ENCODE assay signal across 1 cellular context in the genomic region with DNA sequence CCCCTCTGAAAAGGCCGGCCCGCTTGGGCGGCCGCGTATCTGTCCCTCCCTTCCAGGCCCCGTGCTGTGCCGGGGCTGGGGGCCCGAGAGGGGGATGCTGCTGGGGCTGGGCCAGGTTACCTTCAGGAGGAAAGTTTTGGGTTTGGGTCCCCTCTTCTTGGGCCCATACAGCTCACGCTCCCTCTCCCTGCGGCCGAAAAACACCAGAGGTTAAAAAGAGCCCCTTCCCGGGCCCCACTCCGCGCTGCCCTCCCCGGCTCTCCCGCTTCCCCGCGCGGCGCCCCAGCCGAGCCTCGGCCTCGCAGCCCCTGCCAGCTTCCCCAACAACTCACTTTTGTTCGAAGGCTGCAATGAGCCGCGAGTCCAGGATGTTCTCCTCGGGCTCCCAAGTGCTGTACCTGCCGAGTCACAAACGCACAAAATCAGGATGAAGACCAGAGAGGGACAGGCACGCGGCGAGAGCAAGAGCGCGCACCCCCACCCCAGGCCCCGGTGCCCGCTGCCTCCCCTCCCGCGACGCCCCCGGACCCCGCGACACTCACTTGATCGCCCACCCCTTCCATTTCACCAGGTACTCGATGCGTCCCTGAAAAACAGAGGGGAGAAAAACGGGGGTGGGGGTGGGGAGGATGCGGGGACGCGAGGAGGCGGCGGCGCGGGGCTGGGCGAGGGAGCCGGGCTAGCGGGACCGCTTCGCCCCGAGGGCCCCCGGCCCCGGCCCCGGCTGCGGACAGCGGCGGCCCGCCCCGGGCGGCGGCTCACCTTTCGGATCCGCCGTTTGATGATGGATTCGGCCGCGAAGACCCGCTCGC.
TF ChIP-seq lines count a peak whose summit lies in the region.

No MANE protein-coding gene starts in this region.

TF ChIP-seq in HepG2, 621 proteins besides CTCF, POLR2A, EP300 and RAD21 (continued from another document and continues in another):
- TF ChIP-seq, protein P1, sequence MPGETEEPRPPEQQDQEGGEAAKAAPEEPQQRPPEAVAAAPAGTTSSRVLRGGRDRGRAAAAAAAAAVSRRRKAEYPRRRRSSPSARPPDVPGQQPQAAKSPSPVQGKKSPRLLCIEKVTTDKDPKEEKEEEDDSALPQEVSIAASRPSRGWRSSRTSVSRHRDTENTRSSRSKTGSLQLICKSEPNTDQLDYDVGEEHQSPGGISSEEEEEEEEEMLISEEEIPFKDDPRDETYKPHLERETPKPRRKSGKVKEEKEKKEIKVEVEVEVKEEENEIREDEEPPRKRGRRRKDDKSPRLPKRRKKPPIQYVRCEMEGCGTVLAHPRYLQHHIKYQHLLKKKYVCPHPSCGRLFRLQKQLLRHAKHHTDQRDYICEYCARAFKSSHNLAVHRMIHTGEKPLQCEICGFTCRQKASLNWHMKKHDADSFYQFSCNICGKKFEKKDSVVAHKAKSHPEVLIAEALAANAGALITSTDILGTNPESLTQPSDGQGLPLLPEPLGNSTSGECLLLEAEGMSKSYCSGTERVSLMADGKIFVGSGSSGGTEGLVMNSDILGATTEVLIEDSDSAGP (CRISPR knock-in tag; IDR thresholded peaks at IDR 0.05; ENCODE audit: borderline replicate concordance) = no peak
- TF ChIP-seq, protein P2, sequence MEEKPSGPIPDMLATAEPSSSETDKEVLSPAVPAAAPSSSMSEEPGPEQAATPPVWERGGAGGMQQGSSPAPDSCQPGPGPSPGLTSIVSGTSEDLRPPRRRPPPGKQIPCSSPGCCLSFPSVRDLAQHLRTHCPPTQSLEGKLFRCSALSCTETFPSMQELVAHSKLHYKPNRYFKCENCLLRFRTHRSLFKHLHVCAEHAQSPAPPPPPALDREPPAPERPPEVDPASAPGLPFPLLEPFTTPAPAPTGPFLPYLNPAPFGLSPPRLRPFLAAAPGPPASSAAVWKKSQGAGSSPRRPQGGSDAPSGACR (CRISPR knock-in tag; IDR thresholded peaks at IDR 0.05) = no peak
- no peak for TF ChIP-seq FOXM1 (CRISPR knock-in tag; IDR thresholded peaks at IDR 0.05)
- no peak for TF ChIP-seq ZNF44 (CRISPR knock-in tag; IDR thresholded peaks at IDR 0.05)
- TF ChIP-seq ZKSCAN1 (IDR thresholded peaks at IDR 0.05; ENCODE audit: low read length) = no peak
- no peak for TF ChIP-seq ZNF619 (CRISPR knock-in tag; IDR thresholded peaks at IDR 0.05)
- TF ChIP-seq HOXA7 (CRISPR knock-in tag; IDR thresholded peaks at IDR 0.05) = no peak
- no peak for TF ChIP-seq GFI1 (CRISPR knock-in tag; IDR thresholded peaks at IDR 0.05; ENCODE audit: borderline replicate concordance)
- TF ChIP-seq PHF21A (CRISPR knock-in tag; IDR thresholded peaks at IDR 0.05) = no peak
- TF ChIP-seq, protein P3, sequence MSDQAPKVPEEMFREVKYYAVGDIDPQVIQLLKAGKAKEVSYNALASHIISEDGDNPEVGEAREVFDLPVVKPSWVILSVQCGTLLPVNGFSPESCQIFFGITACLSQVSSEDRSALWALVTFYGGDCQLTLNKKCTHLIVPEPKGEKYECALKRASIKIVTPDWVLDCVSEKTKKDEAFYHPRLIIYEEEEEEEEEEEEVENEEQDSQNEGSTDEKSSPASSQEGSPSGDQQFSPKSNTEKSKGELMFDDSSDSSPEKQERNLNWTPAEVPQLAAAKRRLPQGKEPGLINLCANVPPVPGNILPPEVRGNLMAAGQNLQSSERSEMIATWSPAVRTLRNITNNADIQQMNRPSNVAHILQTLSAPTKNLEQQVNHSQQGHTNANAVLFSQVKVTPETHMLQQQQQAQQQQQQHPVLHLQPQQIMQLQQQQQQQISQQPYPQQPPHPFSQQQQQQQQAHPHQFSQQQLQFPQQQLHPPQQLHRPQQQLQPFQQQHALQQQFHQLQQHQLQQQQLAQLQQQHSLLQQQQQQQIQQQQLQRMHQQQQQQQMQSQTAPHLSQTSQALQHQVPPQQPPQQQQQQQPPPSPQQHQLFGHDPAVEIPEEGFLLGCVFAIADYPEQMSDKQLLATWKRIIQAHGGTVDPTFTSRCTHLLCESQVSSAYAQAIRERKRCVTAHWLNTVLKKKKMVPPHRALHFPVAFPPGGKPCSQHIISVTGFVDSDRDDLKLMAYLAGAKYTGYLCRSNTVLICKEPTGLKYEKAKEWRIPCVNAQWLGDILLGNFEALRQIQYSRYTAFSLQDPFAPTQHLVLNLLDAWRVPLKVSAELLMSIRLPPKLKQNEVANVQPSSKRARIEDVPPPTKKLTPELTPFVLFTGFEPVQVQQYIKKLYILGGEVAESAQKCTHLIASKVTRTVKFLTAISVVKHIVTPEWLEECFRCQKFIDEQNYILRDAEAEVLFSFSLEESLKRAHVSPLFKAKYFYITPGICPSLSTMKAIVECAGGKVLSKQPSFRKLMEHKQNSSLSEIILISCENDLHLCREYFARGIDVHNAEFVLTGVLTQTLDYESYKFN (CRISPR knock-in tag; conservative IDR thresholded peaks at IDR 0.05) = no peak
- no peak for TF ChIP-seq ZNF552 (CRISPR knock-in tag; IDR thresholded peaks at IDR 0.05; ENCODE audit: borderline replicate concordance)
- no peak for TF ChIP-seq KLF13 (CRISPR knock-in tag; IDR thresholded peaks at IDR 0.05)
- TF ChIP-seq, protein P4, sequence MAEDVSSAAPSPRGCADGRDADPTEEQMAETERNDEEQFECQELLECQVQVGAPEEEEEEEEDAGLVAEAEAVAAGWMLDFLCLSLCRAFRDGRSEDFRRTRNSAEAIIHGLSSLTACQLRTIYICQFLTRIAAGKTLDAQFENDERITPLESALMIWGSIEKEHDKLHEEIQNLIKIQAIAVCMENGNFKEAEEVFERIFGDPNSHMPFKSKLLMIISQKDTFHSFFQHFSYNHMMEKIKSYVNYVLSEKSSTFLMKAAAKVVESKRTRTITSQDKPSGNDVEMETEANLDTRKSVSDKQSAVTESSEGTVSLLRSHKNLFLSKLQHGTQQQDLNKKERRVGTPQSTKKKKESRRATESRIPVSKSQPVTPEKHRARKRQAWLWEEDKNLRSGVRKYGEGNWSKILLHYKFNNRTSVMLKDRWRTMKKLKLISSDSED (CRISPR knock-in tag; IDR thresholded peaks at IDR 0.05) = no peak
- TF ChIP-seq ZNF143 (CRISPR knock-in tag; IDR thresholded peaks at IDR 0.05) = no peak
- TF ChIP-seq, protein P5, sequence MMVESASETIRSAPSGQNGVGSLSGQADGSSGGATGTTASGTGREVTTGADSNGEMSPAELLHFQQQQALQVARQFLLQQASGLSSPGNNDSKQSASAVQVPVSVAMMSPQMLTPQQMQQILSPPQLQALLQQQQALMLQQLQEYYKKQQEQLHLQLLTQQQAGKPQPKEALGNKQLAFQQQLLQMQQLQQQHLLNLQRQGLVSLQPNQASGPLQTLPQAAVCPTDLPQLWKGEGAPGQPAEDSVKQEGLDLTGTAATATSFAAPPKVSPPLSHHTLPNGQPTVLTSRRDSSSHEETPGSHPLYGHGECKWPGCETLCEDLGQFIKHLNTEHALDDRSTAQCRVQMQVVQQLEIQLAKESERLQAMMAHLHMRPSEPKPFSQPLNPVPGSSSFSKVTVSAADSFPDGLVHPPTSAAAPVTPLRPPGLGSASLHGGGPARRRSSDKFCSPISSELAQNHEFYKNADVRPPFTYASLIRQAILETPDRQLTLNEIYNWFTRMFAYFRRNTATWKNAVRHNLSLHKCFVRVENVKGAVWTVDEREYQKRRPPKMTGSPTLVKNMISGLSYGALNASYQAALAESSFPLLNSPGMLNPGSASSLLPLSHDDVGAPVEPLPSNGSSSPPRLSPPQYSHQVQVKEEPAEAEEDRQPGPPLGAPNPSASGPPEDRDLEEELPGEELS (CRISPR knock-in tag; IDR thresholded peaks at IDR 0.05) = no peak
- no peak for TF ChIP-seq JUN (CRISPR knock-in tag; IDR thresholded peaks at IDR 0.05)
- TF ChIP-seq, protein P6, sequence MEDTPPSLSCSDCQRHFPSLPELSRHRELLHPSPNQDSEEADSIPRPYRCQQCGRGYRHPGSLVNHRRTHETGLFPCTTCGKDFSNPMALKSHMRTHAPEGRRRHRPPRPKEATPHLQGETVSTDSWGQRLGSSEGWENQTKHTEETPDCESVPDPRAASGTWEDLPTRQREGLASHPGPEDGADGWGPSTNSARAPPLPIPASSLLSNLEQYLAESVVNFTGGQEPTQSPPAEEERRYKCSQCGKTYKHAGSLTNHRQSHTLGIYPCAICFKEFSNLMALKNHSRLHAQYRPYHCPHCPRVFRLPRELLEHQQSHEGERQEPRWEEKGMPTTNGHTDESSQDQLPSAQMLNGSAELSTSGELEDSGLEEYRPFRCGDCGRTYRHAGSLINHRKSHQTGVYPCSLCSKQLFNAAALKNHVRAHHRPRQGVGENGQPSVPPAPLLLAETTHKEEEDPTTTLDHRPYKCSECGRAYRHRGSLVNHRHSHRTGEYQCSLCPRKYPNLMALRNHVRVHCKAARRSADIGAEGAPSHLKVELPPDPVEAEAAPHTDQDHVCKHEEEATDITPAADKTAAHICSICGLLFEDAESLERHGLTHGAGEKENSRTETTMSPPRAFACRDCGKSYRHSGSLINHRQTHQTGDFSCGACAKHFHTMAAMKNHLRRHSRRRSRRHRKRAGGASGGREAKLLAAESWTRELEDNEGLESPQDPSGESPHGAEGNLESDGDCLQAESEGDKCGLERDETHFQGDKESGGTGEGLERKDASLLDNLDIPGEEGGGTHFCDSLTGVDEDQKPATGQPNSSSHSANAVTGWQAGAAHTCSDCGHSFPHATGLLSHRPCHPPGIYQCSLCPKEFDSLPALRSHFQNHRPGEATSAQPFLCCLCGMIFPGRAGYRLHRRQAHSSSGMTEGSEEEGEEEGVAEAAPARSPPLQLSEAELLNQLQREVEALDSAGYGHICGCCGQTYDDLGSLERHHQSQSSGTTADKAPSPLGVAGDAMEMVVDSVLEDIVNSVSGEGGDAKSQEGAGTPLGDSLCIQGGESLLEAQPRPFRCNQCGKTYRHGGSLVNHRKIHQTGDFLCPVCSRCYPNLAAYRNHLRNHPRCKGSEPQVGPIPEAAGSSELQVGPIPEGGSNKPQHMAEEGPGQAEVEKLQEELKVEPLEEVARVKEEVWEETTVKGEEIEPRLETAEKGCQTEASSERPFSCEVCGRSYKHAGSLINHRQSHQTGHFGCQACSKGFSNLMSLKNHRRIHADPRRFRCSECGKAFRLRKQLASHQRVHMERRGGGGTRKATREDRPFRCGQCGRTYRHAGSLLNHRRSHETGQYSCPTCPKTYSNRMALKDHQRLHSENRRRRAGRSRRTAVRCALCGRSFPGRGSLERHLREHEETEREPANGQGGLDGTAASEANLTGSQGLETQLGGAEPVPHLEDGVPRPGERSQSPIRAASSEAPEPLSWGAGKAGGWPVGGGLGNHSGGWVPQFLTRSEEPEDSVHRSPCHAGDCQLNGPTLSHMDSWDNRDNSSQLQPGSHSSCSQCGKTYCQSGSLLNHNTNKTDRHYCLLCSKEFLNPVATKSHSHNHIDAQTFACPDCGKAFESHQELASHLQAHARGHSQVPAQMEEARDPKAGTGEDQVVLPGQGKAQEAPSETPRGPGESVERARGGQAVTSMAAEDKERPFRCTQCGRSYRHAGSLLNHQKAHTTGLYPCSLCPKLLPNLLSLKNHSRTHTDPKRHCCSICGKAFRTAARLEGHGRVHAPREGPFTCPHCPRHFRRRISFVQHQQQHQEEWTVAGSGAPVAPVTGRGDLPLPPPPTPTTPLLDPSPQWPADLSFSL (CRISPR knock-in tag; IDR thresholded peaks at IDR 0.05) = no peak
- TF ChIP-seq, protein P7, sequence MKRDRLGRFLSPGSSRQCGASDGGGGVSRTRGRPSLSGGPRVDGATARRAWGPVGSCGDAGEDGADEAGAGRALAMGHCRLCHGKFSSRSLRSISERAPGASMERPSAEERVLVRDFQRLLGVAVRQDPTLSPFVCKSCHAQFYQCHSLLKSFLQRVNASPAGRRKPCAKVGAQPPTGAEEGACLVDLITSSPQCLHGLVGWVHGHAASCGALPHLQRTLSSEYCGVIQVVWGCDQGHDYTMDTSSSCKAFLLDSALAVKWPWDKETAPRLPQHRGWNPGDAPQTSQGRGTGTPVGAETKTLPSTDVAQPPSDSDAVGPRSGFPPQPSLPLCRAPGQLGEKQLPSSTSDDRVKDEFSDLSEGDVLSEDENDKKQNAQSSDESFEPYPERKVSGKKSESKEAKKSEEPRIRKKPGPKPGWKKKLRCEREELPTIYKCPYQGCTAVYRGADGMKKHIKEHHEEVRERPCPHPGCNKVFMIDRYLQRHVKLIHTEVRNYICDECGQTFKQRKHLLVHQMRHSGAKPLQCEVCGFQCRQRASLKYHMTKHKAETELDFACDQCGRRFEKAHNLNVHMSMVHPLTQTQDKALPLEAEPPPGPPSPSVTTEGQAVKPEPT (CRISPR knock-in tag; IDR thresholded peaks at IDR 0.05; ENCODE audit: low read depth) = no peak
- no peak for TF ChIP-seq ZBTB7A (CRISPR knock-in tag; IDR thresholded peaks at IDR 0.05)
- TF ChIP-seq MAZ (IDR thresholded peaks at IDR 0.05; ENCODE audit: borderline replicate concordance, low read depth, low read length) = no peak
- no peak for TF ChIP-seq MAZ (CRISPR knock-in tag; IDR thresholded peaks at IDR 0.05; ENCODE audit: low read depth)
- no peak for TF ChIP-seq SP1 (IDR thresholded peaks at IDR 0.05)
- no peak for TF ChIP-seq SP1 (CRISPR knock-in tag; IDR thresholded peaks at IDR 0.05)
- no peak for TF ChIP-seq ZNF34 (CRISPR knock-in tag; IDR thresholded peaks at IDR 0.05; ENCODE audit: borderline replicate concordance)
- TF ChIP-seq HOXA9 (CRISPR knock-in tag; IDR thresholded peaks at IDR 0.05; ENCODE audit: borderline replicate concordance) = 0 out of 2 replicates have a peak, but pooled peaks have one; percentile 41
- TF ChIP-seq ZNF589 (CRISPR knock-in tag; conservative IDR thresholded peaks at IDR 0.05) = no peak
- TF ChIP-seq, protein P8, sequence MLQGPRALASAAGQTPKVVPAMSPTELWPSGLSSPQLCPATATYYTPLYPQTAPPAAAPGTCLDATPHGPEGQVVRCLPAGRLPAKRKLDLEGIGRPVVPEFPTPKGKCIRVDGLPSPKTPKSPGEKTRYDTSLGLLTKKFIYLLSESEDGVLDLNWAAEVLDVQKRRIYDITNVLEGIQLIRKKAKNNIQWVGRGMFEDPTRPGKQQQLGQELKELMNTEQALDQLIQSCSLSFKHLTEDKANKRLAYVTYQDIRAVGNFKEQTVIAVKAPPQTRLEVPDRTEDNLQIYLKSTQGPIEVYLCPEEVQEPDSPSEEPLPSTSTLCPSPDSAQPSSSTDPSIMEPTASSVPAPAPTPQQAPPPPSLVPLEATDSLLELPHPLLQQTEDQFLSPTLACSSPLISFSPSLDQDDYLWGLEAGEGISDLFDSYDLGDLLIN (CRISPR knock-in tag; IDR thresholded peaks at IDR 0.05; ENCODE audit: borderline replicate concordance) = no peak
- no peak for TF ChIP-seq HOXD1 (CRISPR knock-in tag; IDR thresholded peaks at IDR 0.05)
- TF ChIP-seq, protein P9, sequence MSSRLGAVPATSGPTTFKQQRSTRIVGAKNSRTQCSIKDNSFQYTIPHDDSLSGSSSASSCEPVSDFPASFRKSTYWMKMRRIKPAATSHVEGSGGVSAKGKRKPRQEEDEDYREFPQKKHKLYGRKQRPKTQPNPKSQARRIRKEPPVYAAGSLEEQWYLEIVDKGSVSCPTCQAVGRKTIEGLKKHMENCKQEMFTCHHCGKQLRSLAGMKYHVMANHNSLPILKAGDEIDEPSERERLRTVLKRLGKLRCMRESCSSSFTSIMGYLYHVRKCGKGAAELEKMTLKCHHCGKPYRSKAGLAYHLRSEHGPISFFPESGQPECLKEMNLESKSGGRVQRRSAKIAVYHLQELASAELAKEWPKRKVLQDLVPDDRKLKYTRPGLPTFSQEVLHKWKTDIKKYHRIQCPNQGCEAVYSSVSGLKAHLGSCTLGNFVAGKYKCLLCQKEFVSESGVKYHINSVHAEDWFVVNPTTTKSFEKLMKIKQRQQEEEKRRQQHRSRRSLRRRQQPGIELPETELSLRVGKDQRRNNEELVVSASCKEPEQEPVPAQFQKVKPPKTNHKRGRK (CRISPR knock-in tag; IDR thresholded peaks at IDR 0.05) = no peak
- TF ChIP-seq, protein P10, sequence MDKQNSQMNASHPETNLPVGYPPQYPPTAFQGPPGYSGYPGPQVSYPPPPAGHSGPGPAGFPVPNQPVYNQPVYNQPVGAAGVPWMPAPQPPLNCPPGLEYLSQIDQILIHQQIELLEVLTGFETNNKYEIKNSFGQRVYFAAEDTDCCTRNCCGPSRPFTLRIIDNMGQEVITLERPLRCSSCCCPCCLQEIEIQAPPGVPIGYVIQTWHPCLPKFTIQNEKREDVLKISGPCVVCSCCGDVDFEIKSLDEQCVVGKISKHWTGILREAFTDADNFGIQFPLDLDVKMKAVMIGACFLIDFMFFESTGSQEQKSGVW (CRISPR knock-in tag; IDR thresholded peaks at IDR 0.05; ENCODE audit: borderline replicate concordance) = no peak
- TF ChIP-seq ZNF30 (CRISPR knock-in tag; IDR thresholded peaks at IDR 0.05) = no peak
- TF ChIP-seq HNRNPL (IDR thresholded peaks at IDR 0.05; ENCODE audit: low read depth, low read length) = no peak
- TF ChIP-seq MIXL1 (CRISPR knock-in tag; IDR thresholded peaks at IDR 0.05) = no peak
